23 cellular contexts compared by ENCODE assay signal in genomic region chr12:40015360-40015759, GRCh38.
A peak's percentile ranks its signal among the peaks of the same experiment; 100 is the strongest.
DNase-seq lines count a peak whose midpoint lies in the region; ATAC-seq and TF ChIP-seq lines count a peak whose summit lies in the region.
"Had no signal": no experiment of that assay in that cellular context is flagged by ENCODE, and none has a peak within 500 bp of the region (broad histone marks: within the 10 kb centered on the region; RNA-seq: fewer than 3 reads in every experiment).

No MANE protein-coding gene starts in this region.

- no peaks in the 10 kb centered on the region for H3K9me3 ChIP-seq in mucosa of descending colon
- H3K9me3 ChIP-seq in trophoblast cell (ENCODE audit: insufficient read depth, low read depth, low read length): no peaks in the 10 kb centered on the region
- H3K9me3 ChIP-seq: heart left ventricle, sigmoid colon, tibial nerve had no signal

- H4K91ac ChIP-seq in trophoblast cell (ENCODE audit: low read depth, low read length): no peak overlapping the region

- no peak overlapping the region for H2BK120ac ChIP-seq in trophoblast cell (ENCODE audit: insufficient read depth, low read length, poor library complexity)

- no peak for TF ChIP-seq CTCF in mucosa of descending colon (IDR thresholded peaks at IDR 0.05)

- H2BK12ac ChIP-seq in trophoblast cell (ENCODE audit: low read length): no peak overlapping the region

- H3K18ac ChIP-seq in trophoblast cell (ENCODE audit: low read length): no peak overlapping the region

- no peak overlapping the region for H3K9ac ChIP-seq in trophoblast cell (ENCODE audit: low read length)

- H3K4me1 ChIP-seq in mucosa of descending colon (ENCODE audit: low read depth) (peaks cover 32% of the 10 kb centered on the region), trophoblast cell (ENCODE audit: control insufficient read depth in 1 of 2, insufficient read depth in 2 of 2, low read length in 2 of 2) (peaks cover 0 to 1% of the 10 kb centered on the region in 2 experiments)

- no peak overlapping the region for H4K8ac ChIP-seq in trophoblast cell (ENCODE audit: low read depth, low read length)

- ATAC-seq in activated naive CD8-positive, alpha-beta T cell treated with anti-CD3 and anti-CD28 coated beads, Interleukin-2, amount 10 ng/mL, durations not matched to agents 7 days and 5 days (ENCODE audit: low read depth): peak; percentile 46
- ATAC-seq in mucosa of descending colon (peak; percentile 57), GM21447 (IDR thresholded peaks at IDR 0.05; ENCODE audit: unreplicated experiment) (no peak)
- ATAC-seq: esophagus mucosa, heart left ventricle, HepG2 had no signal

- H4K12ac ChIP-seq in trophoblast cell (ENCODE audit: low read depth, low read length): no peak overlapping the region

- no CpG with 5 or more reads among the region's 2 CpGs for WGBS in trophoblast cell (ENCODE audit: extremely low coverage, insufficient coverage, insufficient read length)

- peaks cover 2% of the 10 kb centered on the region for H3K36me3 Mint-ChIP-seq in activated naive CD8-positive, alpha-beta T cell treated with anti-CD3 and anti-CD28 coated beads, Interleukin-2, amount 10 ng/mL, durations not matched to agents 7 days and 5 days
- H3K36me3 Mint-ChIP-seq: CD4-positive, CD25-positive, alpha-beta regulatory T cell had no signal

- no peak overlapping the region for H2AFZ ChIP-seq in trophoblast cell (ENCODE audit: insufficient read depth, low read length, poor library complexity)

- no peaks in the 10 kb centered on the region for H3K27me3 ChIP-seq in trophoblast cell (ENCODE audit: insufficient read depth, low read length)
- H3K27me3 ChIP-seq: heart left ventricle, sigmoid colon, tibial nerve had no signal

- no peak overlapping the region for H3K4ac ChIP-seq in trophoblast cell (ENCODE audit: low read depth, low read length)

- intact Hi-C loops in mucosa of descending colon (cut with DNase I, micrococcal nuclease): no loop called here

- H3K27ac Mint-ChIP-seq in activated naive CD8-positive, alpha-beta T cell treated with anti-CD3 and anti-CD28 coated beads, Interleukin-2, amount 10 ng/mL, durations not matched to agents 7 days and 5 days: no peak overlapping the region
- H3K27ac Mint-ChIP-seq: CD4-positive, CD25-positive, alpha-beta regulatory T cell; T-helper 2 cell treated with Interferon-gamma antibody and Interleukin-4, amounts not matched to agents 5 μg/mL and 100 μg/mL, for 36 hours had no signal

- DNase-seq in NOMO-1 treated with DMSO at 0.1 percent for 48 hours (lab: John Stamatoyannopoulos, UW; ENCODE audit: unreplicated experiment) (peak; percentile 12), NOMO-1 treated with dmso at 0.1 percent for 144 hours (lab: John Stamatoyannopoulos, UW; ENCODE audit: unreplicated experiment) (no peak), mucosa of descending colon (no peak), trophoblast cell (no peak), medulla oblongata (ENCODE audit: extremely low spot score) (no peak)
- DNase-seq in Jurkat, Clone E6-1 (ENCODE audit: low read depth, low spot score): peak; percentile 21
- DNase-seq in activated naive CD8-positive, alpha-beta T cell treated with anti-CD3 and anti-CD28 coated beads, Interleukin-2, amount 10 ng/mL, durations not matched to agents 7 days and 5 days: no peak
- DNase-seq: activated CD4-positive, alpha-beta T cell treated with anti-CD3 and anti-CD28 coated beads for 48 hours; aorta; CD4-positive, CD25-positive, alpha-beta regulatory T cell; H7; heart left ventricle; kidney; NCI-H1105; occipital lobe; SHP77; sigmoid colon had no signal

- H3K9me3 Mint-ChIP-seq in activated naive CD8-positive, alpha-beta T cell treated with anti-CD3 and anti-CD28 coated beads, Interleukin-2, amount 10 ng/mL, durations not matched to agents 7 days and 5 days: no peaks in the 10 kb centered on the region
- H3K9me3 Mint-ChIP-seq: CD4-positive, CD25-positive, alpha-beta regulatory T cell; T-helper 2 cell treated with Interferon-gamma antibody and Interleukin-4, amounts not matched to agents 5 μg/mL and 100 μg/mL, for 36 hours had no signal

- no peak overlapping the region for H3K4me3 Mint-ChIP-seq in activated naive CD8-positive, alpha-beta T cell treated with anti-CD3 and anti-CD28 coated beads, Interleukin-2, amount 10 ng/mL, durations not matched to agents 7 days and 5 days
- H3K4me3 Mint-ChIP-seq: CD4-positive, CD25-positive, alpha-beta regulatory T cell; T-helper 2 cell treated with Interferon-gamma antibody and Interleukin-4, amounts not matched to agents 5 μg/mL and 100 μg/mL, for 36 hours had no signal

- H3K27ac ChIP-seq in trophoblast cell (ENCODE audit: low read depth, low read length): no peak overlapping the region
- H3K27ac ChIP-seq: coronary artery, heart left ventricle, sigmoid colon, tibial nerve had no signal

- H3K79me1 ChIP-seq in trophoblast cell (ENCODE audit: low read length): no peaks in the 10 kb centered on the region

- H3K27me3 Mint-ChIP-seq in activated naive CD8-positive, alpha-beta T cell treated with anti-CD3 and anti-CD28 coated beads, Interleukin-2, amount 10 ng/mL, durations not matched to agents 7 days and 5 days: no peaks in the 10 kb centered on the region
- H3K27me3 Mint-ChIP-seq: CD4-positive, CD25-positive, alpha-beta regulatory T cell had no signal

- H3K79me2 ChIP-seq in trophoblast cell (ENCODE audit: control insufficient read depth, insufficient read depth, low read length, poor library complexity): no peaks in the 10 kb centered on the region

- no peak overlapping the region for H2BK5ac ChIP-seq in trophoblast cell (ENCODE audit: low read depth, low read length, poor library complexity)

- H3K23ac ChIP-seq in trophoblast cell (ENCODE audit: low read length): no peak overlapping the region

- no peak overlapping the region for H3K4me2 ChIP-seq in trophoblast cell (ENCODE audit: low read length)

- H2AK5ac ChIP-seq in trophoblast cell (ENCODE audit: low read length): no peak overlapping the region

- no peak overlapping the region for H3K4me3 ChIP-seq in Jurkat, Clone E6-1 (ENCODE audit: low read length)
- no peak overlapping the region for H3K4me3 ChIP-seq in mucosa of descending colon
- H3K4me3 ChIP-seq in trophoblast cell (ENCODE audit: low read depth, low read length): no peak overlapping the region
- H3K4me3 ChIP-seq: coronary artery, heart left ventricle, sigmoid colon, tibial nerve had no signal

- no peak overlapping the region for H3K14ac ChIP-seq in trophoblast cell (ENCODE audit: low read length)

- H3K4me1 Mint-ChIP-seq in activated naive CD8-positive, alpha-beta T cell treated with anti-CD3 and anti-CD28 coated beads, Interleukin-2, amount 10 ng/mL, durations not matched to agents 7 days and 5 days: peaks cover 15% of the 10 kb centered on the region

- no peaks in the 10 kb centered on the region for H3K36me3 ChIP-seq in mucosa of descending colon (ENCODE audit: low read depth)
- H3K36me3 ChIP-seq in trophoblast cell (ENCODE audit: control insufficient read depth in 1 of 2, insufficient read depth in 2 of 2, low read length in 2 of 2): no peaks in the 10 kb centered on the region
- H3K36me3 ChIP-seq: heart left ventricle, sigmoid colon, tibial nerve had no signal

- POLR2A ChIA-PET in activated naive CD8-positive, alpha-beta T cell treated with anti-CD3 and anti-CD28 coated beads, Interleukin-2, amount 10 ng/mL, durations not matched to agents 7 days and 5 days (lab: Charles Lee): no interaction called here

Comparison
In these comparisons a context has a peak if more than half of its experiments do, and no peak if none do; other contexts are left out.
1. DNase-seq: peak in NOMO-1 treated with DMSO at 0.1 percent for 48 hours (single experiment) and Jurkat, Clone E6-1 (single experiment); none in NOMO-1 treated with dmso at 0.1 percent for 144 hours (single experiment), activated naive CD8-positive, alpha-beta T cell treated with anti-CD3 and anti-CD28 coated beads, Interleukin-2, amount 10 ng/mL, durations not matched to agents 7 days and 5 days (single experiment), mucosa of descending colon (0 of 3), trophoblast cell (0 of 2) and medulla oblongata (single experiment).